Comparison of ENCODE assay signal across 1 cellular context in the genomic region with DNA sequence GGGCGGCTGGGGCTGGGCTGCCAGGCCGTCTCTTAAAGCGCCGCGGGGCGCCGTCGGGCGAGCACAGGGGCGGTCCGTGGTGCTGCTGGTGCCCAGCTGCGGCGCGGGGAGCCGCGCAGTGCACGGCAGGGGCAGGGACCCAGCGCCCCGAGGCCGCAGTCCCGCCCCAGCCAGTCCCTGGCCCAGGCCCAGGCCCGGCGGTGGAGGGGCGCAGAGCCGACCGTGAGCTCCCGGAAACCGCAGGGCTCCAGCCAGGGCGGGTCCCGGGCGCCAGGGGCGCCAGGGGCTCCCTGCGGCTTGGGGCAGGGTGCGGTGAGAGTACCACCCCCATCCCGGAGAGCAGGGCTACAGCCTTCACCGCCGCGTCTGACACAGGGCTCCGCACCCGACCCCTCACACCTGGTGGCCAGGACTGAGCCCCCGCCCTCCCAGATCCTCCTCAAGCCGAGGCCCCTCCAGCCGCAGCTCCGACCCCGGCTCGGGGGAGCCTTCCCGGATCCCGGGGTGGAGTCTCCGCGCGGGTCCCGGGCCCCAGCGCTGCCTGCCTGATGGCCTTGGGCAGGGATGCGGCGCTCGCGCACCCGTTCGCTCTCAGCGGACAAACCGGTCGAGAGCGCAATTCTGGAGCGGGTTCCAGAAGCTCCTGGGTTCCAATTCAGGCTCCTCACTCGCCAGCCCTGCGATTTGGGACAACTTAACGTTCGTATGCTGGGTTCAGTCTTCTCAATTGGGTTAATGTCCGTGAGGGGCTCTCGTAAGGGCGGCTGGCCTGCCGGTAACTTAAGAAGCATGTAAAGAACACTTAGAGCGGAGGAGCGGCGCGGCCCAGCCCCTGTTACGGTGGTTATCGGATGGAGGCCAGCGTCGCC.
TF ChIP-seq lines count a peak whose summit lies in the region.

No MANE protein-coding gene starts in this region.

TF ChIP-seq in HepG2, 621 proteins besides CTCF, POLR2A, EP300 and RAD21:
- peak; percentile 30; the same call in 1 of the 2 replicates for TF ChIP-seq KDM2A (CRISPR knock-in tag; IDR thresholded peaks at IDR 0.05; ENCODE audit: borderline replicate concordance, low read depth)
